In the genomic region with DNA sequence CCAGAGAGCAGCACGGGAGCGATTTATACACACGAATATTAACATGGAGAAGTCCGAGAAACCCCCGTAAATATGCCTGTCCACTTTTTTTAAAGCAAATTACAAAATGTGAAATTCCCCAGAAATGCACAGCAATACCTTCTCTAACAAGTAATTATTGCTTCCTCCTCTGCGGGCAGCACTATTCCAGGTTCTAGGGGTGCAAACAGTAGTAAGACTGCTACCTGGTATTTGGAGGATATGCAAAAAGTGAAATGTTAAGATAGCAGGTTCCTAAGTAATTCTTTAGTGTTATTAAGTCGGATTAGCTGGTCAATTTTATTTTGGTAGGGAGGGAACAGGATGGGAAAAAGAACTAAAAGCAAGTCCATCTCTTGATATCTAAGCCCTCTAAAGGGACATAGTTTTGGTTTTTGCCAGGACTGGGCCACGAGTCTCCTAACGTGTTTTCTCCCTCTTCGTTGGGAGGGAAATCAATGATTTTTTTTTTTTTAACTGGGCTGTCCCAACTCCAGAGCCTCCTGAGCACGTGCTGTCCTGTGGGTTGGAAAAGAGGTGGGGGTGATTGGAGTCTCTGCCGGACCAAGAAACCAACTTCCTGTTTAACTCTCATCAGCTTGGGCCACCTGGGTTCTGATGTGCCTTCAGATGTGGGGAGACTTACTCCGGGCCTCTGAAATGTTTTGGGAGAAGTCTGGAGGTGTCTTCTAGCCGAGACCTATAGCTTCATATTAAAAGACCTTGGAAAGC, we compare ENCODE assay signal across 8 cellular contexts. TPM values are rescaled to one million over a fixed set of nuclear protein-coding genes. Genes with fewer than 3 reads are reported as not detected.
A peak's percentile ranks its signal among the peaks of the same experiment; 100 is the strongest.
DNase-seq lines count a peak whose midpoint lies in the region; ATAC-seq, FAIRE-seq and TF ChIP-seq lines count a peak whose summit lies in the region.

No MANE protein-coding gene starts in this region.

- no peak for DNase-seq in CD8-positive, alpha-beta T cell
- DNase-seq in K562 (ENCODE audit: extremely low read depth in 1 of 4, low spot score in 3 of 4) (peak; percentile 53 to 76 (median 63)), naive B cell (no peak), iPS-NIHi7 (ENCODE audit: extremely low spot score) (no peak), NCI-H2029 (lab: John Stamatoyannopoulos, UW) (no peak), iPS-NIHi11 (ENCODE audit: low spot score) (no peak)

- FAIRE-seq in K562 (lab: Jason Lieb, UNC), result no peak

- H3K4me2 ChIP-seq in KMS-11, result peak overlapping the region; percentile 98
- peak overlapping the region; percentile 68 for H3K4me2 ChIP-seq in K562 (ENCODE audit: insufficient read depth, low read length)

- peak; percentile 41; the same call in 1 of the 2 replicates for TF ChIP-seq POLR2A in K562 (conservative IDR thresholded peaks at IDR 0.05)

- in situ Hi-C loops in K562 (cut with MboI), result no loop called here

- H3K9me3 ChIP-seq in CD8-positive, alpha-beta T cell (ENCODE audit: low read length), result no peaks in the 10 kb centered on the region
- H3K9me3 ChIP-seq in K562 (replicated peaks; ENCODE audit: control insufficient read depth, insufficient read depth, low read depth, low read length), result no peaks in the 10 kb centered on the region

- H3K4me3 Mint-ChIP-seq in CD8-positive, alpha-beta T cell, result peak overlapping the region; percentile 81
- H3K4me3 Mint-ChIP-seq in naive B cell, result peak overlapping the region; percentile 74 to 99 (median 90)

- H3K9me3 Mint-ChIP-seq in CD8-positive, alpha-beta T cell, result no peaks in the 10 kb centered on the region
- no peaks in the 10 kb centered on the region for H3K9me3 Mint-ChIP-seq in naive B cell

- 4% methylated on average over 14 of the region's 14 CpGs for WGBS in K562 (ENCODE audit: insufficient coverage, low coverage, missing lambda C conversion rate)

- H3K27me3 Mint-ChIP-seq in CD8-positive, alpha-beta T cell (ENCODE audit: low read depth), result no peaks in the 10 kb centered on the region
- no peaks in the 10 kb centered on the region for H3K27me3 Mint-ChIP-seq in naive B cell

- H3K27me3 ChIP-seq in CD8-positive, alpha-beta T cell (ENCODE audit: insufficient read depth, low read length), result no peaks in the 10 kb centered on the region
- no peaks in the 10 kb centered on the region for H3K27me3 ChIP-seq in KMS-11 (ENCODE audit: insufficient read depth, low read depth)
- H3K27me3 ChIP-seq in K562 (ENCODE audit: control insufficient read depth in 2 of 2, insufficient read depth in 2 of 2, low read length in 2 of 2), result no peaks in the 10 kb centered on the region

- POLR2A ChIA-PET in CD8-positive, alpha-beta T cell (lab: Charles Lee), result interaction anchor here (0.6 to 8.4 kb wide), 6 partner anchors 10 to 22 kb away, joined by 5 to 106 read pairs (median 24); no protein-coding TSS in a partner anchor
- POLR2A ChIA-PET in K562 (lab: Yijun Ruan, JAX), result interaction anchor here (0.6 to 9.9 kb wide), 7 partner anchors 7 to 345 kb away, joined by 4 to 109 read pairs (median 7); no protein-coding TSS in a partner anchor

- peak overlapping the region; percentile 47 for H3K4me3 ChIP-seq in CD8-positive, alpha-beta T cell (ENCODE audit: low read depth, low read length)
- H3K4me3 ChIP-seq in KMS-11 (IDR thresholded peaks at IDR 0.05; ENCODE audit: insufficient read depth, low read depth, low read length), result no peak overlapping the region
- peak overlapping the region; percentile 98 for H3K4me3 ChIP-seq in K562

- peaks cover 29% of the 10 kb centered on the region for H3K4me1 ChIP-seq in CD8-positive, alpha-beta T cell (ENCODE audit: insufficient read depth, low read length)
- H3K4me1 ChIP-seq in KMS-11 (ENCODE audit: low read depth, poor library complexity, severe bottlenecking) (peaks cover 46% of the 10 kb centered on the region), K562 (replicated peaks in 1 of 2; ENCODE audit: control insufficient read depth in 2 of 2, insufficient read depth in 2 of 2, low read length in 2 of 2) (peaks cover 5 to 8% of the 10 kb centered on the region in 2 experiments; a peak in 3 of 5 replicates)

- no peak for TF ChIP-seq CTCF in CD8-positive, alpha-beta T cell (IDR thresholded peaks at IDR 0.05)
- TF ChIP-seq CTCF in KMS-11 (conservative IDR thresholded peaks at IDR 0.05; ENCODE audit: low read depth, low read length) (no peak), K562 (IDR thresholded peaks at IDR 0.05 in 2 of 3, conservative IDR thresholded peaks at IDR 0.05 in 1 of 3; ENCODE audit: insufficient read depth in 2 of 3, low read depth in 1 of 3, low read length in 3 of 3) (no peak)

- peak overlapping the region; percentile 100 for H3K9ac ChIP-seq in KMS-11
- peak overlapping the region; percentile 91 to 97 for H3K9ac ChIP-seq in K562 (ENCODE audit: insufficient read depth in 1 of 2, low read depth in 2 of 2, low read length in 2 of 2)

- CTCF ChIA-PET in CD8-positive, alpha-beta T cell (lab: Charles Lee), result interaction anchor here (0.5 to 8.3 kb wide), 5 partner anchors 9 to 201 kb away, joined by 4 to 74 read pairs (median 6); no protein-coding TSS in a partner anchor
- CTCF ChIA-PET in K562 (lab: Yijun Ruan, JAX; ENCODE audit: low intra/inter-chr PET ratio), result no interaction called here

- H2AFZ ChIP-seq in KMS-11 (ENCODE audit: low read depth), result no peak overlapping the region
- peak overlapping the region; percentile 64 for H2AFZ ChIP-seq in K562 (ENCODE audit: low read depth, low read length)

- H3K27ac ChIP-seq in CD8-positive, alpha-beta T cell (ENCODE audit: low read depth, low read length), result no peak overlapping the region
- peak overlapping the region; percentile 99 for H3K27ac ChIP-seq in KMS-11
- peak overlapping the region; percentile 98 for H3K27ac ChIP-seq in K562 (ENCODE audit: extremely low read depth, low read depth, low read length)

- TF ChIP-seq RAD21 in K562 (CRISPR knock-in tag; conservative IDR thresholded peaks at IDR 0.05 in 1 of 2, IDR thresholded peaks at IDR 0.05 in 1 of 2), result no peak

- H3K36me3 ChIP-seq in CD8-positive, alpha-beta T cell (ENCODE audit: insufficient read depth, low read length), result peaks cover 5% of the 10 kb centered on the region
- H3K36me3 ChIP-seq in KMS-11 (ENCODE audit: insufficient read depth), result peaks cover 21% of the 10 kb centered on the region
- peaks cover 18% of the 10 kb centered on the region for H3K36me3 ChIP-seq in K562 (ENCODE audit: control insufficient read depth, insufficient read depth, low read length)

- no peaks in the 10 kb centered on the region for H3K9me1 ChIP-seq in K562 (ENCODE audit: control insufficient read depth, insufficient read depth, low read length)

- H3K27ac Mint-ChIP-seq in CD8-positive, alpha-beta T cell, result peak overlapping the region; percentile 85
- peak overlapping the region; percentile 60 to 91 (median 82) for H3K27ac Mint-ChIP-seq in naive B cell

- ATAC-seq in CD8-positive, alpha-beta T cell, result no peak
- ATAC-seq in K562 (peak; percentile 6; the same call in 2 of the 3 replicates), naive B cell (ENCODE audit: low read depth in 2 of 2) (no peak), HG02798 (IDR thresholded peaks at IDR 0.05; ENCODE audit: poor library complexity, unreplicated experiment) (no peak)

- peaks cover 37% of the 10 kb centered on the region for H3K36me3 Mint-ChIP-seq in CD8-positive, alpha-beta T cell
- no peaks in the 10 kb centered on the region for H3K36me3 Mint-ChIP-seq in naive B cell

- H4K20me1 ChIP-seq in KMS-11 (ENCODE audit: insufficient read depth) (peaks cover 7% of the 10 kb centered on the region), K562 (replicated peaks; ENCODE audit: control insufficient read depth, insufficient read depth, low read length) (no peaks in the 10 kb centered on the region)

- TF ChIP-seq EP300 in K562 (IDR thresholded peaks at IDR 0.05; ENCODE audit: low read length), result no peak

- peaks cover 41% of the 10 kb centered on the region for H3K4me1 Mint-ChIP-seq in CD8-positive, alpha-beta T cell (ENCODE audit: low read depth)
- H3K4me1 Mint-ChIP-seq in naive B cell, result peaks cover 21 to 41% (median 33%) of the 10 kb centered on the region in 3 donors

- intact Hi-C loops in CD8-positive, alpha-beta T cell (cut with DNase I, micrococcal nuclease), result loop anchor here (1.0 to 10.0 kb wide), 6 partner anchors 9 to 887 kb away; partner anchors contain the start of genes PITPNB (in 2 of the 2), ZNRF3 (in 2 of the 2), EWSR1 (in 1 of the 2) and RHBDD3 (in 1 of the 2)
- intact Hi-C loops in K562 (cut with micrococcal nuclease), result no loop called here

- BruUV-seq in K562 (replicated peaks; lab: Mats Ljungman, UMichigan), result no TSS peak

- H3K79me2 ChIP-seq in KMS-11 (ENCODE audit: insufficient read depth, low read depth), result peaks cover 70% of the 10 kb centered on the region
- H3K79me2 ChIP-seq in K562 (ENCODE audit: control insufficient read depth, insufficient read depth, low read length), result peaks cover 57% of the 10 kb centered on the region

RNA-seq across cellular contexts. Expression of gene XBP1, which starts 1.7 kb away (rescaled TPM):
- 100 to 1,000 TPM; 207 to 212 TPM for total RNA-seq in CD8-positive, alpha-beta T cell
- 104 and 124 TPM in 2 replicates for total RNA-seq in K562 (2011; cell fraction: chromatin; rRNA removed; ENCODE audit: low replicate concordance)
- total RNA-seq in K562 (2011; cell fraction: nucleolus; rRNA removed), result 145 and 151 TPM in 2 replicates
- 161 and 190 TPM in 2 replicates for total RNA-seq in K562 (2011; cell fraction: nucleoplasm; rRNA removed)
- total RNA-seq in K562 (2014; rRNA removed) (218 and 269 TPM in 2 replicates), K562 (2014; rRNA removed; fragmentation: Illumina TruSeq; extraction: Trizol) (94.6 and 107 TPM in 2 replicates), K562 (2015; rRNA removed; fragmentation: Illumina TruSeq; extraction: Trizol) (65.8 and 73.7 TPM in 2 replicates), K562 (2021) (94.6 and 101 TPM in 2 replicates)
- polyA plus RNA-seq in K562 (2011; rRNA removed) (117 and 124 TPM in 2 replicates), K562 (2014; fragmentation: Illumina TruSeq; extraction: Trizol) (95.5 and 115 TPM in 2 replicates), K562 (2014; fragmentation: Nextera tagmentation; extraction: Ambion mirVana) (10 to 100 TPM; 25.0 to 28.6 TPM), K562 (2014; rRNA removed) (81.9 and 96.3 TPM in 2 replicates), naive B cell (ENCODE audit: low read depth in 6 of 6) (100 to 1,000 TPM in 1 of 6 donors, 10 to 100 TPM in 5; 64.0 to 138 (median 75.1) TPM)
- polyA plus RNA-seq in K562 (2011; cell fraction: cytosol; rRNA removed), result 84.6 and 121 TPM in 2 replicates
- polyA plus RNA-seq in K562 (2011; cell fraction: nucleus; rRNA removed), result 58.8 and 84.0 TPM in 2 replicates
- polyA plus RNA-seq in K562 (2012), result 63.8 and 159 TPM in 2 replicates
- 144 and 170 TPM in 2 replicates for polyA minus RNA-seq in K562 (2011; rRNA and poly(A)+ RNA removed)
- 70.3 and 78.3 TPM in 2 replicates for polyA minus RNA-seq in K562 (2011; cell fraction: cytosol; rRNA and poly(A)+ RNA removed)
- polyA minus RNA-seq in K562 (2011; cell fraction: nucleus; rRNA and poly(A)+ RNA removed), result 35.4 and 52.6 TPM in 2 replicates

RNA-seq across cellular contexts. Expression of gene CCDC117, which starts 29.5 kb away (rescaled TPM):
- total RNA-seq in CD8-positive, alpha-beta T cell, result 10 to 100 TPM; 13.7 to 15.4 TPM
- total RNA-seq in K562 (2011; cell fraction: chromatin; rRNA removed; ENCODE audit: low replicate concordance), result 3.9 and 14.9 TPM in 2 replicates
- 4.5 and 4.7 TPM in 2 replicates for total RNA-seq in K562 (2011; cell fraction: nucleolus; rRNA removed)
- total RNA-seq in K562 (2011; cell fraction: nucleoplasm; rRNA removed), result 8.1 and 10.8 TPM in 2 replicates
- total RNA-seq in K562 (2014; rRNA removed) (13.1 and 14.9 TPM in 2 replicates), K562 (2014; rRNA removed; fragmentation: Illumina TruSeq; extraction: Trizol) (23.2 and 23.9 TPM in 2 replicates), K562 (2015; rRNA removed; fragmentation: Illumina TruSeq; extraction: Trizol) (22.2 and 23.3 TPM in 2 replicates), K562 (2021) (18.7 and 19.7 TPM in 2 replicates)
- polyA plus RNA-seq in K562 (2011; rRNA removed) (10.1 and 15.8 TPM in 2 replicates), K562 (2014; fragmentation: Illumina TruSeq; extraction: Trizol) (17.1 and 20.6 TPM in 2 replicates), K562 (2014; fragmentation: Nextera tagmentation; extraction: Ambion mirVana) (1 to 10 TPM; 5.7 to 8.0 TPM), K562 (2014; rRNA removed) (13.1 and 13.4 TPM in 2 replicates), naive B cell (ENCODE audit: low read depth in 6 of 6) (10 to 100 TPM in 5 of 6 donors, 1 to 10 TPM in 1; 9.9 to 30.0 (median 19.5) TPM)
- 3.9 and 6.3 TPM in 2 replicates for polyA plus RNA-seq in K562 (2011; cell fraction: cytosol; rRNA removed)
- 1.9 and 3.0 TPM in 2 replicates for polyA plus RNA-seq in K562 (2011; cell fraction: nucleus; rRNA removed)
- 9.1 and 14.1 TPM in 2 replicates for polyA plus RNA-seq in K562 (2012)
- polyA minus RNA-seq in K562 (2011; rRNA and poly(A)+ RNA removed), result 28.5 and 31.4 TPM in 2 replicates
- 14.0 and 14.9 TPM in 2 replicates for polyA minus RNA-seq in K562 (2011; cell fraction: cytosol; rRNA and poly(A)+ RNA removed)
- polyA minus RNA-seq in K562 (2011; cell fraction: nucleus; rRNA and poly(A)+ RNA removed), result 1.9 and 4.1 TPM in 2 replicates

Comparison
In these comparisons a context has a peak if more than half of its experiments do, and no peak if none do; other contexts are left out.
1. DNase-seq: peak in K562 (4 of 4); none in CD8-positive, alpha-beta T cell (0 of 7), naive B cell (single experiment), iPS-NIHi7 (single experiment), NCI-H2029 (single experiment) and iPS-NIHi11 (single experiment).